In genomic region chr3:128307781-128308469, GRCh38 we compare ENCODE assay signal across 17 cellular contexts.
"Had no signal": no experiment of that assay in that cellular context is flagged by ENCODE, and none has a peak within 500 bp of the region (broad histone marks: within the 10 kb centered on the region; RNA-seq: fewer than 3 reads in every experiment).

No MANE protein-coding gene starts in this region.

- H3K9me3 ChIP-seq: body of pancreas, mucosa of descending colon, pancreas, thyroid gland, uterus had no signal

- H3K27ac ChIP-seq: pancreas, thyroid gland, uterus had no signal

- H3K4me3 Mint-ChIP-seq: activated CD4-positive, alpha-beta memory T cell treated with anti-CD3 and anti-CD28 coated beads for 36 hours; activated naive CD4-positive, alpha-beta T cell treated with anti-CD3 and anti-CD28 coated beads, Interleukin-2, amount 50 U/mL, for 24 hours; immature natural killer cell; nephron had no signal

- H3K4me1 Mint-ChIP-seq: immature natural killer cell had no signal

- H3K36me3 ChIP-seq: pancreas, thyroid gland, uterus had no signal

- H3K27ac Mint-ChIP-seq: activated CD4-positive, alpha-beta memory T cell treated with anti-CD3 and anti-CD28 coated beads for 36 hours; activated naive CD4-positive, alpha-beta T cell treated with anti-CD3 and anti-CD28 coated beads, Interleukin-2, amount 50 U/mL, for 24 hours had no signal

- H3K27me3 ChIP-seq: body of pancreas, pancreas, thyroid gland, uterus had no signal

- DNase-seq: activated CD4-positive, alpha-beta memory T cell treated with anti-CD3 and anti-CD28 coated beads for 36 hours; activated CD4-positive, CD25-positive, alpha-beta regulatory T cell treated with anti-CD3 and anti-CD28 coated beads, Interleukin-2, amount 50 U/mL, for 72 hours; activated effector memory CD4-positive, alpha-beta T cell treated with Interleukin-2 at 50 U/mL for 16 hours; activated T-cell treated with anti-CD3 and anti-CD28 coated beads for 4 hours; cerebellar nuclear complex; glutamatergic neuron; immature natural killer cell; left cardiac atrium; pancreas; retina; thyroid gland; uterus had no signal

- H3K9me3 Mint-ChIP-seq: activated CD4-positive, alpha-beta memory T cell treated with anti-CD3 and anti-CD28 coated beads for 36 hours; activated naive CD4-positive, alpha-beta T cell treated with anti-CD3 and anti-CD28 coated beads, Interleukin-2, amount 50 U/mL, for 24 hours; immature natural killer cell; nephron had no signal

- H3K27me3 Mint-ChIP-seq: activated CD4-positive, alpha-beta memory T cell treated with anti-CD3 and anti-CD28 coated beads for 36 hours; activated naive CD4-positive, alpha-beta T cell treated with anti-CD3 and anti-CD28 coated beads, Interleukin-2, amount 50 U/mL, for 24 hours had no signal

- ATAC-seq: esophagus mucosa had no signal

- H3K4me3 ChIP-seq: body of pancreas, mucosa of descending colon, pancreas, thyroid gland, uterus had no signal
